In the genomic region with DNA sequence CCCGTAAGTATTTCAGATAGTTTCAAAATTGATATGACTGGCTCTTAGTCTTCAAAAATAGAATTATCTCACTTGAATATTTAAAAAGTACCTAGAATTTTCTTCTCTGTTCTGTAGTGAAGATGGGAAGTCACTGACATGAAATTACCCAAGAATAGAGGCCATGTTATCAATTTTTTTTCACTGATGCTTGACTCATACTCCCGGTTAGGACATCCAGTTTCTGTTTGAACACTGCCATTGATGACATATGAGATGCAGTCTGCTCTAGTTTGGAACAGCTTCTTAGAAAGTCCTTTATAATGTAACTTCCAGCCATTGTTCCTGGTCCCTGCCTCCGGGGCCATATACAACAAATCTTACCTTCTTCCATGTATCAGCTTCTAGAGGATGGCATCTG, we compare ENCODE assay signal across 1 cellular context.
TF ChIP-seq lines count a peak whose summit lies in the region.

No MANE protein-coding gene starts in this region.

TF ChIP-seq in GM12878, 131 proteins besides CTCF, POLR2A, EP300 and RAD21 (continued from another document):
- TF ChIP-seq, protein P1, sequence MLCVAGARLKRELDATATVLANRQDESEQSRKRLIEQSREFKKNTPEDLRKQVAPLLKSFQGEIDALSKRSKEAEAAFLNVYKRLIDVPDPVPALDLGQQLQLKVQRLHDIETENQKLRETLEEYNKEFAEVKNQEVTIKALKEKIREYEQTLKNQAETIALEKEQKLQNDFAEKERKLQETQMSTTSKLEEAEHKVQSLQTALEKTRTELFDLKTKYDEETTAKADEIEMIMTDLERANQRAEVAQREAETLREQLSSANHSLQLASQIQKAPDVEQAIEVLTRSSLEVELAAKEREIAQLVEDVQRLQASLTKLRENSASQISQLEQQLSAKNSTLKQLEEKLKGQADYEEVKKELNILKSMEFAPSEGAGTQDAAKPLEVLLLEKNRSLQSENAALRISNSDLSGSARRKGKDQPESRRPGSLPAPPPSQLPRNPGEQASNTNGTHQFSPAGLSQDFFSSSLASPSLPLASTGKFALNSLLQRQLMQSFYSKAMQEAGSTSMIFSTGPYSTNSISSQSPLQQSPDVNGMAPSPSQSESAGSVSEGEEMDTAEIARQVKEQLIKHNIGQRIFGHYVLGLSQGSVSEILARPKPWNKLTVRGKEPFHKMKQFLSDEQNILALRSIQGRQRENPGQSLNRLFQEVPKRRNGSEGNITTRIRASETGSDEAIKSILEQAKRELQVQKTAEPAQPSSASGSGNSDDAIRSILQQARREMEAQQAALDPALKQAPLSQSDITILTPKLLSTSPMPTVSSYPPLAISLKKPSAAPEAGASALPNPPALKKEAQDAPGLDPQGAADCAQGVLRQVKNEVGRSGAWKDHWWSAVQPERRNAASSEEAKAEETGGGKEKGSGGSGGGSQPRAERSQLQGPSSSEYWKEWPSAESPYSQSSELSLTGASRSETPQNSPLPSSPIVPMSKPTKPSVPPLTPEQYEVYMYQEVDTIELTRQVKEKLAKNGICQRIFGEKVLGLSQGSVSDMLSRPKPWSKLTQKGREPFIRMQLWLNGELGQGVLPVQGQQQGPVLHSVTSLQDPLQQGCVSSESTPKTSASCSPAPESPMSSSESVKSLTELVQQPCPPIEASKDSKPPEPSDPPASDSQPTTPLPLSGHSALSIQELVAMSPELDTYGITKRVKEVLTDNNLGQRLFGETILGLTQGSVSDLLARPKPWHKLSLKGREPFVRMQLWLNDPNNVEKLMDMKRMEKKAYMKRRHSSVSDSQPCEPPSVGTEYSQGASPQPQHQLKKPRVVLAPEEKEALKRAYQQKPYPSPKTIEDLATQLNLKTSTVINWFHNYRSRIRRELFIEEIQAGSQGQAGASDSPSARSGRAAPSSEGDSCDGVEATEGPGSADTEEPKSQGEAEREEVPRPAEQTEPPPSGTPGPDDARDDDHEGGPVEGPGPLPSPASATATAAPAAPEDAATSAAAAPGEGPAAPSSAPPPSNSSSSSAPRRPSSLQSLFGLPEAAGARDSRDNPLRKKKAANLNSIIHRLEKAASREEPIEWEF (IDR thresholded peaks at IDR 0.05; ENCODE audit: insufficient replicate concordance, low read depth, low read length), result no peak
- TF ChIP-seq, protein P2, sequence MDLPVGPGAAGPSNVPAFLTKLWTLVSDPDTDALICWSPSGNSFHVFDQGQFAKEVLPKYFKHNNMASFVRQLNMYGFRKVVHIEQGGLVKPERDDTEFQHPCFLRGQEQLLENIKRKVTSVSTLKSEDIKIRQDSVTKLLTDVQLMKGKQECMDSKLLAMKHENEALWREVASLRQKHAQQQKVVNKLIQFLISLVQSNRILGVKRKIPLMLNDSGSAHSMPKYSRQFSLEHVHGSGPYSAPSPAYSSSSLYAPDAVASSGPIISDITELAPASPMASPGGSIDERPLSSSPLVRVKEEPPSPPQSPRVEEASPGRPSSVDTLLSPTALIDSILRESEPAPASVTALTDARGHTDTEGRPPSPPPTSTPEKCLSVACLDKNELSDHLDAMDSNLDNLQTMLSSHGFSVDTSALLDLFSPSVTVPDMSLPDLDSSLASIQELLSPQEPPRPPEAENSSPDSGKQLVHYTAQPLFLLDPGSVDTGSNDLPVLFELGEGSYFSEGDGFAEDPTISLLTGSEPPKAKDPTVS (IDR thresholded peaks at IDR 0.05; ENCODE audit: low read depth, low read length), result no peak
- TF ChIP-seq FOXM1 (IDR thresholded peaks at IDR 0.05; ENCODE audit: low read depth, low read length), result peak; percentile 65
- TF ChIP-seq RCOR1 (conservative IDR thresholded peaks at IDR 0.05; ENCODE audit: low read depth, low read length), result no peak
- TF ChIP-seq NFIC (IDR thresholded peaks at IDR 0.05; ENCODE audit: low read depth, low read length), result peak; percentile 87
- TF ChIP-seq MTA3 (IDR thresholded peaks at IDR 0.05; ENCODE audit: borderline replicate concordance, low read length), result 0 out of 2 replicates have a peak, but pooled peaks have one; percentile 49
- TF ChIP-seq, protein P3, sequence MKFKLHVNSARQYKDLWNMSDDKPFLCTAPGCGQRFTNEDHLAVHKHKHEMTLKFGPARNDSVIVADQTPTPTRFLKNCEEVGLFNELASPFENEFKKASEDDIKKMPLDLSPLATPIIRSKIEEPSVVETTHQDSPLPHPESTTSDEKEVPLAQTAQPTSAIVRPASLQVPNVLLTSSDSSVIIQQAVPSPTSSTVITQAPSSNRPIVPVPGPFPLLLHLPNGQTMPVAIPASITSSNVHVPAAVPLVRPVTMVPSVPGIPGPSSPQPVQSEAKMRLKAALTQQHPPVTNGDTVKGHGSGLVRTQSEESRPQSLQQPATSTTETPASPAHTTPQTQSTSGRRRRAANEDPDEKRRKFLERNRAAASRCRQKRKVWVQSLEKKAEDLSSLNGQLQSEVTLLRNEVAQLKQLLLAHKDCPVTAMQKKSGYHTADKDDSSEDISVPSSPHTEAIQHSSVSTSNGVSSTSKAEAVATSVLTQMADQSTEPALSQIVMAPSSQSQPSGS (IDR thresholded peaks at IDR 0.05; ENCODE audit: low read length), result peak; percentile 79; the same call in 1 of the 2 replicates
- peak; percentile 43; the same call in 1 of the 2 replicates for TF ChIP-seq CREB1 (IDR thresholded peaks at IDR 0.05; ENCODE audit: low read depth)
- no peak for TF ChIP-seq ZBED1 (IDR thresholded peaks at IDR 0.05; ENCODE audit: borderline replicate concordance)
- TF ChIP-seq IRF4 (IDR thresholded peaks at IDR 0.05; ENCODE audit: low read depth, low read length), result peak; percentile 68; the same call in 1 of the 2 replicates
- TF ChIP-seq, protein P4, sequence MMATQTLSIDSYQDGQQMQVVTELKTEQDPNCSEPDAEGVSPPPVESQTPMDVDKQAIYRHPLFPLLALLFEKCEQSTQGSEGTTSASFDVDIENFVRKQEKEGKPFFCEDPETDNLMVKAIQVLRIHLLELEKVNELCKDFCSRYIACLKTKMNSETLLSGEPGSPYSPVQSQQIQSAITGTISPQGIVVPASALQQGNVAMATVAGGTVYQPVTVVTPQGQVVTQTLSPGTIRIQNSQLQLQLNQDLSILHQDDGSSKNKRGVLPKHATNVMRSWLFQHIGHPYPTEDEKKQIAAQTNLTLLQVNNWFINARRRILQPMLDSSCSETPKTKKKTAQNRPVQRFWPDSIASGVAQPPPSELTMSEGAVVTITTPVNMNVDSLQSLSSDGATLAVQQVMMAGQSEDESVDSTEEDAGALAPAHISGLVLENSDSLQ (IDR thresholded peaks at IDR 0.05), result no peak
- TF ChIP-seq YY1 (IDR thresholded peaks at IDR 0.05; ENCODE audit: low read depth, low read length), result peak; percentile 52; the same call in 1 of the 2 replicates
- peak; percentile 33; the same call in 1 of the 2 replicates for TF ChIP-seq CREM (IDR thresholded peaks at IDR 0.05; ENCODE audit: low read depth)
- TF ChIP-seq GABPA (IDR thresholded peaks at IDR 0.05; ENCODE audit: low read depth), result 0 out of 2 replicates have a peak, but pooled peaks have one; percentile 26
- TF ChIP-seq PAX5 (IDR thresholded peaks at IDR 0.05; ENCODE audit: borderline replicate concordance, low read depth, low read length), result peak; percentile 33; the same call in 1 of the 2 replicates
- TF ChIP-seq, protein P5, sequence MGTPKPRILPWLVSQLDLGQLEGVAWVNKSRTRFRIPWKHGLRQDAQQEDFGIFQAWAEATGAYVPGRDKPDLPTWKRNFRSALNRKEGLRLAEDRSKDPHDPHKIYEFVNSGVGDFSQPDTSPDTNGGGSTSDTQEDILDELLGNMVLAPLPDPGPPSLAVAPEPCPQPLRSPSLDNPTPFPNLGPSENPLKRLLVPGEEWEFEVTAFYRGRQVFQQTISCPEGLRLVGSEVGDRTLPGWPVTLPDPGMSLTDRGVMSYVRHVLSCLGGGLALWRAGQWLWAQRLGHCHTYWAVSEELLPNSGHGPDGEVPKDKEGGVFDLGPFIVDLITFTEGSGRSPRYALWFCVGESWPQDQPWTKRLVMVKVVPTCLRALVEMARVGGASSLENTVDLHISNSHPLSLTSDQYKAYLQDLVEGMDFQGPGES (IDR thresholded peaks at IDR 0.05), result no peak
- TF ChIP-seq NR2C2 (IDR thresholded peaks at IDR 0.05; ENCODE audit: borderline replicate concordance, control insufficient read depth, insufficient read length, low read depth), result no peak
- TF ChIP-seq CHD2 (IDR thresholded peaks at IDR 0.05; ENCODE audit: borderline replicate concordance, low read depth, low read length), result no peak
- no peak for TF ChIP-seq BRCA1 (IDR thresholded peaks at IDR 0.05; ENCODE audit: low read depth, low read length)
- TF ChIP-seq, protein P6, sequence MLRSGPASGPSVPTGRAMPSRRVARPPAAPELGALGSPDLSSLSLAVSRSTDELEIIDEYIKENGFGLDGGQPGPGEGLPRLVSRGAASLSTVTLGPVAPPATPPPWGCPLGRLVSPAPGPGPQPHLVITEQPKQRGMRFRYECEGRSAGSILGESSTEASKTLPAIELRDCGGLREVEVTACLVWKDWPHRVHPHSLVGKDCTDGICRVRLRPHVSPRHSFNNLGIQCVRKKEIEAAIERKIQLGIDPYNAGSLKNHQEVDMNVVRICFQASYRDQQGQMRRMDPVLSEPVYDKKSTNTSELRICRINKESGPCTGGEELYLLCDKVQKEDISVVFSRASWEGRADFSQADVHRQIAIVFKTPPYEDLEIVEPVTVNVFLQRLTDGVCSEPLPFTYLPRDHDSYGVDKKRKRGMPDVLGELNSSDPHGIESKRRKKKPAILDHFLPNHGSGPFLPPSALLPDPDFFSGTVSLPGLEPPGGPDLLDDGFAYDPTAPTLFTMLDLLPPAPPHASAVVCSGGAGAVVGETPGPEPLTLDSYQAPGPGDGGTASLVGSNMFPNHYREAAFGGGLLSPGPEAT (IDR thresholded peaks at IDR 0.05; ENCODE audit: low read depth), result no peak
- no peak for TF ChIP-seq CBX5 (IDR thresholded peaks at IDR 0.05; ENCODE audit: low read depth)
- TF ChIP-seq RUNX3 (IDR thresholded peaks at IDR 0.05; ENCODE audit: low read length), result peak; percentile 49; the same call in 1 of the 2 replicates
